In genomic region chr12:108840605-108841328, GRCh38 we compare ENCODE assay signal across 1 cellular context.
TF ChIP-seq lines count a peak whose summit lies in the region.

No MANE protein-coding gene starts in this region.

TF ChIP-seq in GM23338, 12 proteins besides CTCF, POLR2A, EP300 and RAD21 (continued from another document):
- TF ChIP-seq REST (IDR thresholded peaks at IDR 0.05; ENCODE audit: unreplicated experiment) (no peak), ZNF462 (CRISPR knock-in tag; IDR thresholded peaks at IDR 0.05) (no peak)
